Comparison of ENCODE assay signal across 19 cellular contexts in genomic region chr10:110165867-110166266, GRCh38. TPM values are rescaled to one million over a fixed set of nuclear protein-coding genes. Genes with fewer than 3 reads are reported as not detected.
DNase-seq lines count a peak whose midpoint lies in the region; ATAC-seq and TF ChIP-seq lines count a peak whose summit lies in the region.
"Had no signal": no experiment of that assay in that cellular context is flagged by ENCODE, and none has a peak within 500 bp of the region (broad histone marks: within the 10 kb centered on the region; RNA-seq: fewer than 3 reads in every experiment).

No MANE protein-coding gene starts in this region.

- no peak overlapping the region for H3K18ac ChIP-seq in H9 (ENCODE audit: insufficient read length, low read depth, low read length)
- no peak overlapping the region for H3K18ac ChIP-seq in mesendoderm (ENCODE audit: low read length)

- intact Hi-C loops in activated CD4-positive, alpha-beta memory T cell treated with anti-CD3 and anti-CD28 coated beads for 36 hours (cut with micrococcal nuclease), result no loop called here
- intact Hi-C loops in dendritic cell treated with granulocyte-macrophage colony-stimulating factor and Interleukin-4, amounts not matched to agents 40 ng/mL and 50 ng/mL, for 4 days (cut with micrococcal nuclease), result no loop called here

- peak overlapping the region; percentile 24 for H3K27ac Mint-ChIP-seq in activated CD4-positive, alpha-beta memory T cell treated with anti-CD3 and anti-CD28 coated beads for 36 hours
- no peak overlapping the region for H3K27ac Mint-ChIP-seq in activated CD4-positive, alpha-beta memory T cell treated with anti-CD3 and anti-CD28 coated beads, Interleukin-2, amount 10 ng/mL, durations not matched to agents 7 days and 5 days
- no peak overlapping the region for H3K27ac Mint-ChIP-seq in H9
- peak overlapping the region; percentile 4 for H3K27ac Mint-ChIP-seq in dendritic cell treated with granulocyte-macrophage colony-stimulating factor and Interleukin-4, amounts not matched to agents 40 ng/mL and 50 ng/mL, for 4 days
- no peak overlapping the region for H3K27ac Mint-ChIP-seq in stimulated activated naive B cell treated with anti-CD40 and anti-IgM and Interleukin-4, amounts not matched to agents 10 μg/mL and 1 μg/mL and 100 μg/mL, for 72 hours
- H3K27ac Mint-ChIP-seq in activated CD4-positive, alpha-beta T cell treated with anti-CD3 and anti-CD28 coated beads, Interleukin-2, amount 10 ng/mL, durations not matched to agents 7 days and 5 days, result no peak overlapping the region
- H3K27ac Mint-ChIP-seq: B cell had no signal

- H3K4me1 ChIP-seq in H9 (ENCODE audit: insufficient read depth, low read length) (peaks cover 4% of the 10 kb centered on the region; the same call in 1 of the 2 replicates), mesendoderm (ENCODE audit: control insufficient read depth, low read depth, low read length) (peaks cover 18% of the 10 kb centered on the region)

- no peak overlapping the region for H3K14ac ChIP-seq in H9 (ENCODE audit: insufficient read depth, low read length)

- no peak overlapping the region for H3K4ac ChIP-seq in H9 (ENCODE audit: low read depth, low read length)
- no peak overlapping the region for H3K4ac ChIP-seq in mesendoderm (ENCODE audit: low read depth, low read length)

- peaks cover 68% of the 10 kb centered on the region for H3K27me3 Mint-ChIP-seq in activated CD4-positive, alpha-beta memory T cell treated with anti-CD3 and anti-CD28 coated beads for 36 hours
- H3K27me3 Mint-ChIP-seq in activated CD4-positive, alpha-beta memory T cell treated with anti-CD3 and anti-CD28 coated beads, Interleukin-2, amount 10 ng/mL, durations not matched to agents 7 days and 5 days, result peaks cover 84% of the 10 kb centered on the region
- H3K27me3 Mint-ChIP-seq in H9 (ENCODE audit: low read depth), result peaks cover 100% of the 10 kb centered on the region
- peaks cover 42% of the 10 kb centered on the region for H3K27me3 Mint-ChIP-seq in dendritic cell treated with granulocyte-macrophage colony-stimulating factor and Interleukin-4, amounts not matched to agents 40 ng/mL and 50 ng/mL, for 4 days
- H3K27me3 Mint-ChIP-seq in stimulated activated naive B cell treated with anti-CD40 and anti-IgM and Interleukin-4, amounts not matched to agents 10 μg/mL and 1 μg/mL and 100 μg/mL, for 72 hours, result peaks cover 42 to 67% of the 10 kb centered on the region in 2 donors
- H3K27me3 Mint-ChIP-seq in activated CD4-positive, alpha-beta T cell treated with anti-CD3 and anti-CD28 coated beads, Interleukin-2, amount 10 ng/mL, durations not matched to agents 7 days and 5 days, result peaks cover 83% of the 10 kb centered on the region

- no peak overlapping the region for H3K4me3 Mint-ChIP-seq in activated CD4-positive, alpha-beta memory T cell treated with anti-CD3 and anti-CD28 coated beads for 36 hours
- no peak overlapping the region for H3K4me3 Mint-ChIP-seq in activated CD4-positive, alpha-beta memory T cell treated with anti-CD3 and anti-CD28 coated beads, Interleukin-2, amount 10 ng/mL, durations not matched to agents 7 days and 5 days
- H3K4me3 Mint-ChIP-seq in H9, result no peak overlapping the region
- H3K4me3 Mint-ChIP-seq in dendritic cell treated with granulocyte-macrophage colony-stimulating factor and Interleukin-4, amounts not matched to agents 40 ng/mL and 50 ng/mL, for 4 days, result no peak overlapping the region
- no peak overlapping the region for H3K4me3 Mint-ChIP-seq in stimulated activated naive B cell treated with anti-CD40 and anti-IgM and Interleukin-4, amounts not matched to agents 10 μg/mL and 1 μg/mL and 100 μg/mL, for 72 hours
- H3K4me3 Mint-ChIP-seq in activated CD4-positive, alpha-beta T cell treated with anti-CD3 and anti-CD28 coated beads, Interleukin-2, amount 10 ng/mL, durations not matched to agents 7 days and 5 days, result no peak overlapping the region
- H3K4me3 Mint-ChIP-seq: B cell; CD4-positive, CD25-positive, alpha-beta regulatory T cell had no signal

- H3K9me3 Mint-ChIP-seq in activated CD4-positive, alpha-beta memory T cell treated with anti-CD3 and anti-CD28 coated beads for 36 hours, result no peaks in the 10 kb centered on the region
- H3K9me3 Mint-ChIP-seq in activated CD4-positive, alpha-beta memory T cell treated with anti-CD3 and anti-CD28 coated beads, Interleukin-2, amount 10 ng/mL, durations not matched to agents 7 days and 5 days, result no peaks in the 10 kb centered on the region
- peaks cover 0 to 13% of the 10 kb centered on the region in 2 experiments; a peak in 3 of 5 replicates for H3K9me3 Mint-ChIP-seq in H9
- H3K9me3 Mint-ChIP-seq in dendritic cell treated with granulocyte-macrophage colony-stimulating factor and Interleukin-4, amounts not matched to agents 40 ng/mL and 50 ng/mL, for 4 days, result no peaks in the 10 kb centered on the region
- no peaks in the 10 kb centered on the region for H3K9me3 Mint-ChIP-seq in stimulated activated naive B cell treated with anti-CD40 and anti-IgM and Interleukin-4, amounts not matched to agents 10 μg/mL and 1 μg/mL and 100 μg/mL, for 72 hours
- H3K9me3 Mint-ChIP-seq in activated CD4-positive, alpha-beta T cell treated with anti-CD3 and anti-CD28 coated beads, Interleukin-2, amount 10 ng/mL, durations not matched to agents 7 days and 5 days, result no peaks in the 10 kb centered on the region

- H3K9ac ChIP-seq in H9 (ENCODE audit: extremely low read depth, insufficient read length, low read length) (no peak overlapping the region), mesendoderm (ENCODE audit: low read length) (no peak overlapping the region)

- H4K8ac ChIP-seq in H9 (replicated peaks; ENCODE audit: insufficient read length, low read depth, low read length) (no peak overlapping the region), mesendoderm (ENCODE audit: low read depth, low read length) (no peak overlapping the region)

- no peak overlapping the region for H2AFZ ChIP-seq in H9 (ENCODE audit: low read length)

- H2BK120ac ChIP-seq in H9 (ENCODE audit: low read depth, low read length, poor library complexity, severe bottlenecking) (no peak overlapping the region), mesendoderm (ENCODE audit: low read depth, low read length) (no peak overlapping the region)

- POLR2A ChIA-PET in activated CD4-positive, alpha-beta memory T cell treated with anti-CD3 and anti-CD28 coated beads for 36 hours (lab: Charles Lee), result interaction anchor here (1.4 kb wide), 1 partner anchor 9 kb away, joined by 3 read pairs; no protein-coding TSS in a partner anchor
- POLR2A ChIA-PET in activated CD4-positive, alpha-beta memory T cell treated with anti-CD3 and anti-CD28 coated beads, Interleukin-2, amount 10 ng/mL, durations not matched to agents 7 days and 5 days (lab: Charles Lee), result interaction anchor here (0.8 to 1.3 kb wide), 3 partner anchors 9 to 46 kb away, joined by 3 to 4 read pairs (median 3); no protein-coding TSS in a partner anchor
- POLR2A ChIA-PET in activated CD4-positive, alpha-beta T cell treated with anti-CD3 and anti-CD28 coated beads, Interleukin-2, amount 10 ng/mL, durations not matched to agents 7 days and 5 days (lab: Charles Lee), result no interaction called here

- no peak overlapping the region for H2BK5ac ChIP-seq in H9 (ENCODE audit: insufficient read length, low read length)
- no peak overlapping the region for H2BK5ac ChIP-seq in mesendoderm (ENCODE audit: low read length)

- peaks cover 33% of the 10 kb centered on the region for H3K4me1 Mint-ChIP-seq in activated CD4-positive, alpha-beta memory T cell treated with anti-CD3 and anti-CD28 coated beads for 36 hours (ENCODE audit: low read depth)
- peaks cover 41% of the 10 kb centered on the region for H3K4me1 Mint-ChIP-seq in activated CD4-positive, alpha-beta memory T cell treated with anti-CD3 and anti-CD28 coated beads, Interleukin-2, amount 10 ng/mL, durations not matched to agents 7 days and 5 days
- peaks cover 46 to 54% of the 10 kb centered on the region in 2 experiments for H3K4me1 Mint-ChIP-seq in H9
- H3K4me1 Mint-ChIP-seq in dendritic cell treated with granulocyte-macrophage colony-stimulating factor and Interleukin-4, amounts not matched to agents 40 ng/mL and 50 ng/mL, for 4 days (ENCODE audit: low read depth), result peaks cover 62% of the 10 kb centered on the region
- H3K4me1 Mint-ChIP-seq in stimulated activated naive B cell treated with anti-CD40 and anti-IgM and Interleukin-4, amounts not matched to agents 10 μg/mL and 1 μg/mL and 100 μg/mL, for 72 hours, result peaks cover 30 to 47% of the 10 kb centered on the region in 2 donors
- peaks cover 14% of the 10 kb centered on the region for H3K4me1 Mint-ChIP-seq in activated CD4-positive, alpha-beta T cell treated with anti-CD3 and anti-CD28 coated beads, Interleukin-2, amount 10 ng/mL, durations not matched to agents 7 days and 5 days

- ATAC-seq in stimulated activated naive B cell treated with anti-CD40 and anti-IgM and Interleukin-4, amounts not matched to agents 10 μg/mL and 1 μg/mL and 100 μg/mL, for 72 hours (replicated peaks), result peak; percentile 31 to 38
- ATAC-seq: PC-3 had no signal

- H3K79me1 ChIP-seq in H9 (ENCODE audit: insufficient read depth, low read depth, low read length, poor library complexity, severe bottlenecking) (no peaks in the 10 kb centered on the region), mesendoderm (ENCODE audit: low read length) (no peaks in the 10 kb centered on the region)

- no peak for DNase-seq in activated CD4-positive, alpha-beta memory T cell treated with anti-CD3 and anti-CD28 coated beads for 36 hours
- DNase-seq in activated CD4-positive, alpha-beta memory T cell treated with anti-CD3 and anti-CD28 coated beads, Interleukin-2, amount 10 ng/mL, durations not matched to agents 7 days and 5 days, result no peak
- DNase-seq in H9, result peak; percentile 26
- no peak for DNase-seq in stimulated activated naive B cell treated with anti-CD40 and anti-IgM and Interleukin-4, amounts not matched to agents 10 μg/mL and 1 μg/mL and 100 μg/mL, for 72 hours
- no peak for DNase-seq in SW 1271 (lab: John Stamatoyannopoulos, UW)
- no peak for DNase-seq in mesendoderm
- DNase-seq in activated CD4-positive, alpha-beta T cell treated with anti-CD3 and anti-CD28 coated beads, Interleukin-2, amount 10 ng/mL, durations not matched to agents 7 days and 5 days, result no peak
- DNase-seq: Caco-2; CD4-positive, CD25-positive, alpha-beta regulatory T cell; GF-D8; KG1; NCI-H187 treated with DMSO at 0.1 percent for 48 hours; NCI-H226; NCI-H524; PC-3; RPMI8226; SHP77 treated with DMSO at 0.1 percent for 48 hours had no signal

- H3K23ac ChIP-seq in H9 (ENCODE audit: insufficient read length, low read depth, low read length), result no peak overlapping the region
- no peak overlapping the region for H3K23ac ChIP-seq in mesendoderm (ENCODE audit: low read length)

- no peaks in the 10 kb centered on the region for H3K23me2 ChIP-seq in H9 (ENCODE audit: insufficient read length, low read depth, low read length, poor library complexity, severe bottlenecking)

- H2BK20ac ChIP-seq in H9 (ENCODE audit: low read depth, low read length, poor library complexity, severe bottlenecking), result no peak overlapping the region

- H3K56ac ChIP-seq in H9 (ENCODE audit: insufficient read length, low read depth, low read length) (no peak overlapping the region), mesendoderm (ENCODE audit: low read length) (no peak overlapping the region)

- peaks cover 2% of the 10 kb centered on the region for H4K20me1 ChIP-seq in H9 (ENCODE audit: control insufficient read depth, insufficient read depth, insufficient read length)

- H3K27me3 ChIP-seq in H9 (ENCODE audit: insufficient read depth, low read length) (peaks cover 62% of the 10 kb centered on the region), mesendoderm (ENCODE audit: insufficient read depth, low read length, poor library complexity) (peaks cover 14% of the 10 kb centered on the region)

- WGBS in H9 (ENCODE audit: extremely low coverage, insufficient read length, low lambda C conversion rate), result no CpG with 5 or more reads among the region's 8 CpGs
- WGBS in mesendoderm (ENCODE audit: extremely low coverage, insufficient coverage, low lambda C conversion rate), result no CpG with 5 or more reads among the region's 8 CpGs

- H3K27ac ChIP-seq in H9 (ENCODE audit: insufficient read length, low read depth, low read length) (no peak overlapping the region), mesendoderm (ENCODE audit: low read depth, low read length) (no peak overlapping the region)

- H4K91ac ChIP-seq in H9 (ENCODE audit: insufficient read length, low read depth, low read length), result no peak overlapping the region

- CTCF ChIA-PET in activated CD4-positive, alpha-beta memory T cell treated with anti-CD3 and anti-CD28 coated beads for 36 hours (lab: Charles Lee), result interaction anchor here (1.0 to 1.9 kb wide), 4 partner anchors 28 to 56 kb away, joined by 3 to 6 read pairs (median 3); partner anchors contain the start of gene MXI1
- CTCF ChIA-PET in activated CD4-positive, alpha-beta memory T cell treated with anti-CD3 and anti-CD28 coated beads, Interleukin-2, amount 10 ng/mL, durations not matched to agents 7 days and 5 days (lab: Charles Lee), result interaction anchor here (0.9 kb wide), 1 partner anchor 113 kb away, joined by 3 read pairs; no protein-coding TSS in a partner anchor
- CTCF ChIA-PET in activated CD4-positive, alpha-beta T cell treated with anti-CD3 and anti-CD28 coated beads, Interleukin-2, amount 10 ng/mL, durations not matched to agents 7 days and 5 days (lab: Charles Lee), result interaction anchor here (1.6 kb wide), 1 partner anchor 28 kb away, joined by 6 read pairs; no protein-coding TSS in a partner anchor

- no peaks in the 10 kb centered on the region for H3K36me3 ChIP-seq in mesendoderm (ENCODE audit: control insufficient read depth, insufficient read depth, low read length)

- H3K4me2 ChIP-seq in H9 (ENCODE audit: insufficient read depth, insufficient read length, low read length) (no peak overlapping the region), mesendoderm (ENCODE audit: low read length) (no peak overlapping the region)

- H3K36me3 Mint-ChIP-seq in activated CD4-positive, alpha-beta memory T cell treated with anti-CD3 and anti-CD28 coated beads for 36 hours, result no peaks in the 10 kb centered on the region
- no peaks in the 10 kb centered on the region for H3K36me3 Mint-ChIP-seq in activated CD4-positive, alpha-beta memory T cell treated with anti-CD3 and anti-CD28 coated beads, Interleukin-2, amount 10 ng/mL, durations not matched to agents 7 days and 5 days (ENCODE audit: low read depth)
- H3K36me3 Mint-ChIP-seq in H9 (ENCODE audit: insufficient read depth in 1 of 3, low read depth in 3 of 3), result no peaks in the 10 kb centered on the region; a peak in 2 of 7 replicates
- no peaks in the 10 kb centered on the region for H3K36me3 Mint-ChIP-seq in dendritic cell treated with granulocyte-macrophage colony-stimulating factor and Interleukin-4, amounts not matched to agents 40 ng/mL and 50 ng/mL, for 4 days (ENCODE audit: low read depth)
- peaks cover 0 to 2% of the 10 kb centered on the region in 2 donors for H3K36me3 Mint-ChIP-seq in stimulated activated naive B cell treated with anti-CD40 and anti-IgM and Interleukin-4, amounts not matched to agents 10 μg/mL and 1 μg/mL and 100 μg/mL, for 72 hours
- no peaks in the 10 kb centered on the region for H3K36me3 Mint-ChIP-seq in activated CD4-positive, alpha-beta T cell treated with anti-CD3 and anti-CD28 coated beads, Interleukin-2, amount 10 ng/mL, durations not matched to agents 7 days and 5 days (ENCODE audit: low read depth)
- H3K36me3 Mint-ChIP-seq: CD4-positive, CD25-positive, alpha-beta regulatory T cell had no signal

- H2AK5ac ChIP-seq in H9 (ENCODE audit: insufficient read length, low read length), result no peak overlapping the region
- H2AK5ac ChIP-seq in mesendoderm (ENCODE audit: low read length), result no peak overlapping the region

- H4K5ac ChIP-seq in H9 (ENCODE audit: insufficient read length, low read depth, low read length) (no peak overlapping the region), mesendoderm (ENCODE audit: low read length) (no peak overlapping the region)

- no peak overlapping the region for H3T11ph ChIP-seq in H9 (ENCODE audit: low read length)

- no peak overlapping the region for H3K4me3 ChIP-seq in mesendoderm (ENCODE audit: low read length)

- H3K79me2 ChIP-seq in H9 (ENCODE audit: insufficient read depth, low read length) (no peaks in the 10 kb centered on the region), mesendoderm (ENCODE audit: control insufficient read depth, insufficient read depth, low read length) (no peaks in the 10 kb centered on the region)

- H2BK12ac ChIP-seq in H9 (ENCODE audit: insufficient read length, low read depth, low read length), result no peak overlapping the region

- H3K9me3 ChIP-seq in H9 (ENCODE audit: control insufficient read depth, low read depth, low read length), result no peaks in the 10 kb centered on the region
- H3K9me3 ChIP-seq: Caco-2 had no signal

- TF ChIP-seq CTCF in H9 (conservative IDR thresholded peaks at IDR 0.05), result no peak

- H2BK15ac ChIP-seq in H9 (ENCODE audit: low read depth, low read length) (no peak overlapping the region), mesendoderm (replicated peaks; ENCODE audit: low read depth) (no peak overlapping the region)

RNA-seq across cellular contexts. Expression of gene MXI1, which starts 41.5 kb away (rescaled TPM):
- 10 to 100 TPM; 29.3 to 33.1 TPM for total RNA-seq in activated CD4-positive, alpha-beta memory T cell treated with anti-CD3 and anti-CD28 coated beads for 36 hours
- 10 to 100 TPM; 74.2 to 75.4 TPM for total RNA-seq in activated CD4-positive, alpha-beta memory T cell treated with anti-CD3 and anti-CD28 coated beads, Interleukin-2, amount 10 ng/mL, durations not matched to agents 7 days and 5 days
- 5.6 TPM in 2 replicates for total RNA-seq in H9 (2021)
- 4.7 TPM for polyA plus RNA-seq in mesendoderm (2013, experiment 1 of 2)
- 4.4 TPM for polyA plus RNA-seq in mesendoderm (2013, experiment 2 of 2)
- total RNA-seq in activated CD4-positive, alpha-beta T cell treated with anti-CD3 and anti-CD28 coated beads, Interleukin-2, amount 10 ng/mL, durations not matched to agents 7 days and 5 days, result 10 to 100 TPM; 16.2 to 19.8 TPM

Comparison
In these comparisons a context has a peak if more than half of its experiments do, and no peak if none do; other contexts are left out.
1. H3K27ac Mint-ChIP-seq: peak in activated CD4-positive, alpha-beta memory T cell treated with anti-CD3 and anti-CD28 coated beads for 36 hours (single experiment) and dendritic cell treated with granulocyte-macrophage colony-stimulating factor and Interleukin-4, amounts not matched to agents 40 ng/mL and 50 ng/mL, for 4 days (single experiment); none in activated CD4-positive, alpha-beta memory T cell treated with anti-CD3 and anti-CD28 coated beads, Interleukin-2, amount 10 ng/mL, durations not matched to agents 7 days and 5 days (single experiment), H9 (0 of 3), stimulated activated naive B cell treated with anti-CD40 and anti-IgM and Interleukin-4, amounts not matched to agents 10 μg/mL and 1 μg/mL and 100 μg/mL, for 72 hours (single experiment) and activated CD4-positive, alpha-beta T cell treated with anti-CD3 and anti-CD28 coated beads, Interleukin-2, amount 10 ng/mL, durations not matched to agents 7 days and 5 days (single experiment).